8 cellular contexts compared by ENCODE assay signal in the genomic region with DNA sequence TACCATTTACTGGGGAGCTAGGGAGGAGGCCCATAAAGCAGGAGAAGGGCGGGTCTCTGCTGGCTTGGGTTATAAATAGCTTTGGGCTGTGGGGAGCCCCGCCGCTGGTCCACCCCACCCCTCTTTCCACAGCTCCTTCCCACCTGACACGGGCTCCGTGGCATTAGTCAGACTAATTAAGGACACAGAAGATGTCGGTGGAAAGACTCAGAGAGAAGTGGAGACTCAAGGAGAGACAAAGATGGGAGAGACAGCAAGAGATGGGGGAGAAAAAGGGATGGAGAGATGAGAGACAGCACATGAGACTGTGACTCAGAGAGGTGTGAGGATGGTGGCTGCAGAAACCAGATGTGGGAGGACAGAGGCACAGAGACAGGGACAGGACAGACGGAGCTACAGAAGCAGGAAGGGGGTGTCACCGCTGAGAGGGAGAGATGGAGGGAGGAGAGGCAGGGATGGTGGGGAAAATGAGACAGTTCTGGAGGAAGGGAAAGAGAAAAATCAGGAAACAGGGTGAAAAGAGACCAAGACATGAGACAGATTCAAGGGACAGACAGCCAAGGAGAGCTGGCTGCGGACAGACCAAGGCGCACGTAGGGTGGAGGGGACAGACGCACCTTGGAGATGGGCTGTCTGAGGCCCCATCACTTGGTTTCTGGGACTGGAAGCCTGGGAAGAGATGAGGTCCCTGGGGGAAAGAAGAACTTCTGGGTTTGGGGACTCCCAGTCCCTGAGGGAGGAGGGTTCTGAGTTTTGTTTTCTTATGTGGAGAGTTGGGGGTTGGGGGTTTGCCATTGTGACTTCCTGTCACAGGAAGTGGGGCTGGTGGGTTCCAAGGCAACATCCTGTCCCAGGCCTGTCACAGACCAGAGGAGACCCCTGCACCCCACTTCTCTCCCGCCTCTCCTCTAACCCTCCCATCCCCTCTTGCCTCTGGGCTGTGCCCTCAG. TPM values are rescaled to one million over a fixed set of nuclear protein-coding genes. Genes with fewer than 3 reads are reported as not detected.
DNase-seq lines count a peak whose midpoint lies in the region; ATAC-seq lines count a peak whose summit lies in the region.

No MANE protein-coding gene starts in this region.

- no peak overlapping the region for H3K18ac ChIP-seq in mesenchymal stem cell (ENCODE audit: low read depth in 1 of 2, low read length in 2 of 2)

- peak overlapping the region; percentile 59 for H2AK5ac ChIP-seq in mesenchymal stem cell (ENCODE audit: low read length, severe bottlenecking)

- H3K14ac ChIP-seq in mesenchymal stem cell (ENCODE audit: low read length in 2 of 2): no peak overlapping the region

- H2AFZ ChIP-seq in mesenchymal stem cell (ENCODE audit: low read depth, low read length): no peak overlapping the region

- 75% methylated on average over 11 of the region's 13 CpGs for WGBS in mesenchymal stem cell

- H3K23ac ChIP-seq in mesenchymal stem cell (ENCODE audit: low read length in 2 of 2): no peak overlapping the region

- H2BK120ac ChIP-seq in mesenchymal stem cell (ENCODE audit: low read depth, low read length): no peak overlapping the region

- peak overlapping the region; percentile 37 for H3K9ac ChIP-seq in mesenchymal stem cell (ENCODE audit: low read length)

- H2BK12ac ChIP-seq in mesenchymal stem cell (ENCODE audit: low read length in 2 of 2): no peak overlapping the region

- H4K8ac ChIP-seq in mesenchymal stem cell (ENCODE audit: low read length): no peak overlapping the region

- no peaks in the 10 kb centered on the region for H3K27me3 ChIP-seq in mesenchymal stem cell (ENCODE audit: control insufficient read depth in 1 of 2, insufficient read depth in 1 of 2, low read length in 2 of 2)

- H4K91ac ChIP-seq in mesenchymal stem cell (ENCODE audit: low read length): no peak overlapping the region

- H3K9me3 ChIP-seq in mesenchymal stem cell (ENCODE audit: control insufficient read depth, low read length): no peaks in the 10 kb centered on the region

- H2BK5ac ChIP-seq in mesenchymal stem cell (ENCODE audit: low read depth, low read length, poor library complexity, severe bottlenecking): no peak overlapping the region

- H3K4me1 ChIP-seq in mesenchymal stem cell (ENCODE audit: control insufficient read depth, insufficient read depth, low read depth, low read length): peaks cover 26% of the 10 kb centered on the region

- no peak overlapping the region for H3K4me3 ChIP-seq in mesenchymal stem cell (ENCODE audit: insufficient read depth in 1 of 2, low read depth in 1 of 2, low read length in 2 of 2)

- peak in 2 of 3 donors; percentile 46 to 54 for DNase-seq in stimulated activated CD4-positive, alpha-beta T cell treated with anti-CD3 and anti-CD28 coated beads, Interleukin-12 subunit alpha, Interleukin-12 subunit beta, amount 100 ng/mL, for 48 hours (ENCODE audit: low read depth in 2 of 3, low spot score in 1 of 3)
- no peak for DNase-seq in stimulated activated CD4-positive, alpha-beta T cell treated with anti-CD3 and anti-CD28 coated beads, Interleukin-12 subunit alpha, Interleukin-12 subunit beta, amount 100 ng/mL, for 4 hours
- peak; percentile 26 to 52 for DNase-seq in activated T-helper 1 cell treated with anti-CD3 and anti-CD28 coated beads, Interleukin-2, amount 50 U/mL, for 16 hours (ENCODE audit: low read depth in 1 of 2, low spot score in 1 of 2)
- DNase-seq in mesenchymal stem cell (no peak), NCI-H187 (lab: John Stamatoyannopoulos, UW) (no peak), DMS153 treated with DMSO at 0.1 percent for 48 hours (lab: John Stamatoyannopoulos, UW; ENCODE audit: unreplicated experiment) (no peak), NCI-H146 (lab: John Stamatoyannopoulos, UW) (no peak)

- H3K4ac ChIP-seq in mesenchymal stem cell (ENCODE audit: low read depth in 1 of 2, low read length in 2 of 2): no peak overlapping the region

- ATAC-seq in HG02678 (IDR thresholded peaks at IDR 0.05; ENCODE audit: unreplicated experiment): no peak

- no peak overlapping the region for H2BK15ac ChIP-seq in mesenchymal stem cell (ENCODE audit: low read depth, poor library complexity, severe bottlenecking)

- H3K4me2 ChIP-seq in mesenchymal stem cell (ENCODE audit: low read length, poor library complexity, severe bottlenecking): peak overlapping the region; percentile 34

- peaks cover 41% of the 10 kb centered on the region for H3K79me1 ChIP-seq in mesenchymal stem cell (replicated peaks; ENCODE audit: low read length, poor library complexity, severe bottlenecking)

- peak overlapping the region; percentile 32 for H3K27ac ChIP-seq in mesenchymal stem cell (ENCODE audit: low read length, poor library complexity, severe bottlenecking)

- peaks cover 26 to 30% of the 10 kb centered on the region in 2 experiments for H3K36me3 ChIP-seq in mesenchymal stem cell (ENCODE audit: control insufficient read depth in 1 of 2, insufficient read depth in 2 of 2, low read depth in 1 of 2, low read length in 2 of 2)

RNA-seq across cellular contexts. Expression of gene ARHGEF1, which starts 4.1 kb away (rescaled TPM):
- 69.1 TPM for polyA plus RNA-seq in mesenchymal stem cell (2013, experiment 1 of 2)
- polyA plus RNA-seq in mesenchymal stem cell (2013, experiment 2 of 2): 65.8 TPM

RNA-seq across cellular contexts. Expression of gene CD79A, which starts 10.0 kb away (rescaled TPM):
- polyA plus RNA-seq in mesenchymal stem cell (2013, experiment 1 of 2): 0.28 TPM
- polyA plus RNA-seq in mesenchymal stem cell (2013, experiment 2 of 2): 0.32 TPM

RNA-seq across cellular contexts. Expression of gene RPS19, which starts 27.0 kb away (rescaled TPM):
- 2,789 TPM for polyA plus RNA-seq in mesenchymal stem cell (2013, experiment 1 of 2)
- 2,879 TPM for polyA plus RNA-seq in mesenchymal stem cell (2013, experiment 2 of 2)

RNA-seq across cellular contexts. Expression of gene ERFL, which starts 41.2 kb away (rescaled TPM):
- 0.06 TPM for polyA plus RNA-seq in mesenchymal stem cell (2013, experiment 1 of 2)
- 0.05 TPM for polyA plus RNA-seq in mesenchymal stem cell (2013, experiment 2 of 2)

RNA-seq across cellular contexts. Expression of gene DMRTC2, which starts 42.2 kb away (rescaled TPM):
- polyA plus RNA-seq in mesenchymal stem cell (2013, experiment 1 of 2): not detected
- polyA plus RNA-seq in mesenchymal stem cell (2013, experiment 2 of 2): not detected

Comparison
In these comparisons a context has a peak if more than half of its experiments do, and no peak if none do; other contexts are left out.
1. DNase-seq: peak in stimulated activated CD4-positive, alpha-beta T cell treated with anti-CD3 and anti-CD28 coated beads, Interleukin-12 subunit alpha, Interleukin-12 subunit beta, amount 100 ng/mL, for 48 hours (2 of 3) and activated T-helper 1 cell treated with anti-CD3 and anti-CD28 coated beads, Interleukin-2, amount 50 U/mL, for 16 hours (2 of 2); none in stimulated activated CD4-positive, alpha-beta T cell treated with anti-CD3 and anti-CD28 coated beads, Interleukin-12 subunit alpha, Interleukin-12 subunit beta, amount 100 ng/mL, for 4 hours (single experiment), mesenchymal stem cell (single experiment), NCI-H187 (0 of 2), DMS153 treated with DMSO at 0.1 percent for 48 hours (single experiment) and NCI-H146 (single experiment).